ENCODE assay signal across 17 cellular contexts in the genomic region with DNA sequence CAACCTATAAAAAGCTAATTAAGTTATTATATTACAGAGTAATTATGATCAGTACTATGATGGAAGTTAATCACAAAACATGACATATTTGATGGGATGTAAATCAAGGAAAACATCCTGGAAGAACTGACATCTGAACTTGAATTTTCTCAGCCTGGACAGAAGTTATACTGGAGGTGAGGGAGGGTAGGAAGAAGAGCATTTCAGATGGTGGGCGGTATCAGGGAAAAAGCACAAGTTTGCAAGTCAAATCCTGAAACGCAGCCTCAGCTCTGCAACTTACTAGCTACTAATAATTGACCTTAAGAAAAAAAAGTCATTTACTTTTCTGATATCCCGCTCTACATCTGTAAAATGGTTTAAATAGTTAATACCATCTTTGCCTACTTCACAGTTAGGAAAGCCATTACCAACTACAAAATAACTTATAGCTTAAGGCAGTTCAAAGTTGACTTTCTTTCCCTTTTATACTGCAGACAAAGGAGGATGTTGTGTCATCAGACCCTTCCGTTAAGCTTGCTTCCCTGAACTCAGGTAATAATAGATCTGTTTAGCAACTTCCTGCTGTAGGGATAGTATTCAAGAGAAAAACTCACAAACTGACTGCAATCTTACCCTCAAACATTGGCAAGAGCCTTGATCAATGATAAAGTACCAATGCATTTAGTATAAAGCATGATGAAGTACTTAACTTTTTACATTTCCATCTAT. TPM values are rescaled to one million over a fixed set of nuclear protein-coding genes. Genes with fewer than 3 reads are reported as not detected.
DNase-seq lines count a peak whose midpoint lies in the region; ATAC-seq and TF ChIP-seq lines count a peak whose summit lies in the region.
"Had no signal": no experiment of that assay in that cellular context is flagged by ENCODE, and none has a peak within 500 bp of the region (broad histone marks: within the 10 kb centered on the region; RNA-seq: fewer than 3 reads in every experiment).

No MANE protein-coding gene starts in this region.

- H3K4me1 Mint-ChIP-seq in activated T-cell treated with anti-CD3 and anti-CD28 coated beads, Interleukin-2, amount 50 U/mL, for 72 hours (ENCODE audit: low read depth), result peaks cover 38% of the 10 kb centered on the region
- peaks cover 45% of the 10 kb centered on the region for H3K4me1 Mint-ChIP-seq in activated naive CD8-positive, alpha-beta T cell treated with anti-CD3 and anti-CD28 coated beads, Interleukin-2, amount 50 U/mL, for 24 hours

- H3K9me3 Mint-ChIP-seq in activated T-cell treated with anti-CD3 and anti-CD28 coated beads, Interleukin-2, amount 50 U/mL, for 72 hours, result no peaks in the 10 kb centered on the region
- H3K9me3 Mint-ChIP-seq in activated naive CD8-positive, alpha-beta T cell treated with anti-CD3 and anti-CD28 coated beads, Interleukin-2, amount 50 U/mL, for 24 hours, result no peaks in the 10 kb centered on the region
- H3K9me3 Mint-ChIP-seq: dendritic cell treated with granulocyte-macrophage colony-stimulating factor and Interleukin-4, amounts not matched to agents 40 ng/mL and 50 ng/mL, for 4 days; type B pancreatic cell had no signal

- H3K27ac ChIP-seq in neutrophil, result peak overlapping the region; percentile 81
- H3K27ac ChIP-seq: GM23248 had no signal

- H3K4me1 ChIP-seq in neutrophil (ENCODE audit: control insufficient read depth in 1 of 2, insufficient read depth in 1 of 2, low read depth in 1 of 2, low read length in 1 of 2), result peaks cover 62 to 64% of the 10 kb centered on the region in 2 experiments

- no peak for DNase-seq in activated T-cell treated with anti-CD3 and anti-CD28 coated beads, Interleukin-2, amount 50 U/mL, for 72 hours
- DNase-seq in activated T-cell treated with anti-CD3 and anti-CD28 coated beads for 4 hours, result no peak
- DNase-seq in NCI-H526 (lab: John Stamatoyannopoulos, UW), result peak; percentile 55 to 72
- DNase-seq in activated naive CD8-positive, alpha-beta T cell treated with anti-CD3 and anti-CD28 coated beads, Interleukin-2, amount 50 U/mL, for 24 hours, result no peak
- no peak for DNase-seq in G401 (ENCODE audit: low spot score)
- DNase-seq: anterior cingulate cortex; DMS79 treated with DMSO at 0.1 percent for 48 hours; GM23248; NCI-H1092 treated with DMSO at 0.1 percent for 48 hours; NCI-H226; stimulated activated CD8-positive, alpha-beta memory T cell treated with anti-CD3 and anti-CD28 coated beads, Interleukin-4, amount 100 ng/mL, for 48 hours had no signal

- no peak for ATAC-seq in activated T-cell treated with anti-CD3 and anti-CD28 coated beads, Interleukin-2, amount 50 U/mL, for 72 hours (replicated peaks in 1 of 2)
- no peak for ATAC-seq in activated naive CD8-positive, alpha-beta T cell treated with anti-CD3 and anti-CD28 coated beads, Interleukin-2, amount 50 U/mL, for 24 hours
- no peak for ATAC-seq in HG03135 (IDR thresholded peaks at IDR 0.05; ENCODE audit: unreplicated experiment)
- ATAC-seq in HG02884 (IDR thresholded peaks at IDR 0.05; ENCODE audit: unreplicated experiment), result no peak
- ATAC-seq: GM12878 had no signal

- H3K27ac Mint-ChIP-seq in activated T-cell treated with anti-CD3 and anti-CD28 coated beads, Interleukin-2, amount 50 U/mL, for 72 hours, result peak overlapping the region; percentile 71
- peak overlapping the region; percentile 40 for H3K27ac Mint-ChIP-seq in activated naive CD8-positive, alpha-beta T cell treated with anti-CD3 and anti-CD28 coated beads, Interleukin-2, amount 50 U/mL, for 24 hours
- H3K27ac Mint-ChIP-seq: dendritic cell treated with granulocyte-macrophage colony-stimulating factor and Interleukin-4, amounts not matched to agents 40 ng/mL and 50 ng/mL, for 4 days; type B pancreatic cell had no signal

- H3K9me3 ChIP-seq in neutrophil, result no peaks in the 10 kb centered on the region

- H3K4me3 Mint-ChIP-seq in activated T-cell treated with anti-CD3 and anti-CD28 coated beads, Interleukin-2, amount 50 U/mL, for 72 hours, result peak overlapping the region; percentile 2 to 51
- no peak overlapping the region for H3K4me3 Mint-ChIP-seq in activated naive CD8-positive, alpha-beta T cell treated with anti-CD3 and anti-CD28 coated beads, Interleukin-2, amount 50 U/mL, for 24 hours
- H3K4me3 Mint-ChIP-seq: dendritic cell treated with granulocyte-macrophage colony-stimulating factor and Interleukin-4, amounts not matched to agents 40 ng/mL and 50 ng/mL, for 4 days; type B pancreatic cell had no signal

- H3K27me3 Mint-ChIP-seq in activated T-cell treated with anti-CD3 and anti-CD28 coated beads, Interleukin-2, amount 50 U/mL, for 72 hours (ENCODE audit: low read depth), result no peaks in the 10 kb centered on the region
- no peaks in the 10 kb centered on the region for H3K27me3 Mint-ChIP-seq in activated naive CD8-positive, alpha-beta T cell treated with anti-CD3 and anti-CD28 coated beads, Interleukin-2, amount 50 U/mL, for 24 hours
- H3K27me3 Mint-ChIP-seq: dendritic cell treated with granulocyte-macrophage colony-stimulating factor and Interleukin-4, amounts not matched to agents 40 ng/mL and 50 ng/mL, for 4 days; type B pancreatic cell had no signal

- in situ Hi-C loops in G401 (cut with HindIII; ENCODE audit: low sequenced_read_pairs), result no loop called here

- H3K4me3 ChIP-seq in neutrophil (ENCODE audit: low read depth in 1 of 2, low read length in 1 of 2), result peak overlapping the region; percentile 33 to 46
- H3K4me3 ChIP-seq: GM12878, GM23248 had no signal

- peaks cover 8% of the 10 kb centered on the region for H3K36me3 ChIP-seq in neutrophil

- H3K27me3 ChIP-seq in neutrophil, result no peaks in the 10 kb centered on the region

- no peak for TF ChIP-seq CTCF in neutrophil (IDR thresholded peaks at IDR 0.05)

- H3K36me3 Mint-ChIP-seq in activated T-cell treated with anti-CD3 and anti-CD28 coated beads, Interleukin-2, amount 50 U/mL, for 72 hours (ENCODE audit: insufficient read depth in 2 of 2), result peaks cover 11 to 27% of the 10 kb centered on the region in 2 donors
- peaks cover 60% of the 10 kb centered on the region for H3K36me3 Mint-ChIP-seq in activated naive CD8-positive, alpha-beta T cell treated with anti-CD3 and anti-CD28 coated beads, Interleukin-2, amount 50 U/mL, for 24 hours (ENCODE audit: low read depth)

RNA-seq across cellular contexts. Expression of a gene that starts 21.0 kb away (rescaled TPM):
- 10 to 100 TPM; 51.5 to 54.3 TPM for total RNA-seq in activated T-cell treated with anti-CD3 and anti-CD28 coated beads, Interleukin-2, amount 50 U/mL, for 72 hours
- total RNA-seq in G401 (2014; rRNA removed; shearing (Covaris generic)), result 114 and 117 TPM in 2 replicates

Comparison
In these comparisons a context has a peak if more than half of its experiments do, and no peak if none do; other contexts are left out.
1. DNase-seq: peak in NCI-H526 (2 of 2); none in activated T-cell treated with anti-CD3 and anti-CD28 coated beads, Interleukin-2, amount 50 U/mL, for 72 hours (0 of 2), activated T-cell treated with anti-CD3 and anti-CD28 coated beads for 4 hours (single experiment), activated naive CD8-positive, alpha-beta T cell treated with anti-CD3 and anti-CD28 coated beads, Interleukin-2, amount 50 U/mL, for 24 hours (single experiment) and G401 (single experiment).